In genomic region chrX:39756086-39756883, GRCh38 we compare ENCODE assay signal across 12 cellular contexts.
A peak's percentile ranks its signal among the peaks of the same experiment; 100 is the strongest.
DNase-seq lines count a peak whose midpoint lies in the region; ATAC-seq, FAIRE-seq and TF ChIP-seq lines count a peak whose summit lies in the region.
"Had no signal": no experiment of that assay in that cellular context is flagged by ENCODE, and none has a peak within 500 bp of the region (broad histone marks: within the 10 kb centered on the region; RNA-seq: fewer than 3 reads in every experiment).

No MANE protein-coding gene starts in this region.

- H3K9me3 ChIP-seq in A549 (no peaks in the 10 kb centered on the region), OCI-LY7 (ENCODE audit: low read length) (no peaks in the 10 kb centered on the region), esophagus (ENCODE audit: control insufficient read depth in 2 of 2, insufficient read depth in 1 of 2, low read depth in 1 of 2, low read length in 1 of 2) (no peaks in the 10 kb centered on the region)

- H3K27ac Mint-ChIP-seq in osteocyte (ENCODE audit: unreplicated experiment) = peak overlapping the region; percentile 84
- H3K27ac Mint-ChIP-seq: activated CD4-positive, alpha-beta T cell treated with anti-CD3 and anti-CD28 coated beads, Interleukin-2, amount 10 ng/mL, durations not matched to agents 24 days and 14 days; T-cell had no signal

- H3K4me1 Mint-ChIP-seq in osteocyte (ENCODE audit: unreplicated experiment) = peaks cover 76% of the 10 kb centered on the region

- no peak for TF ChIP-seq POLR2A in A549 (IDR thresholded peaks at IDR 0.05; ENCODE audit: low read length)

- peaks cover 3% of the 10 kb centered on the region for H3K9me3 Mint-ChIP-seq in osteocyte (ENCODE audit: unreplicated experiment)
- H3K9me3 Mint-ChIP-seq: activated CD4-positive, alpha-beta T cell treated with anti-CD3 and anti-CD28 coated beads, Interleukin-2, amount 10 ng/mL, durations not matched to agents 24 days and 14 days; T-cell had no signal

- H3K4me2 ChIP-seq in A549 (peak overlapping the region; percentile 78), OCI-LY7 (ENCODE audit: low read length) (peak overlapping the region; percentile 58)

- intact Hi-C loops in OCI-LY7 (cut with micrococcal nuclease; ENCODE audit: unreplicated experiment) = no loop called here

- no peaks in the 10 kb centered on the region for H3K27me3 Mint-ChIP-seq in osteocyte (ENCODE audit: unreplicated experiment)
- H3K27me3 Mint-ChIP-seq: activated CD4-positive, alpha-beta T cell treated with anti-CD3 and anti-CD28 coated beads, Interleukin-2, amount 10 ng/mL, durations not matched to agents 24 days and 14 days; T-cell had no signal

- peak overlapping the region; percentile 96; the same call in 1 of the 2 replicates for H2AFZ ChIP-seq in OCI-LY7 (ENCODE audit: low read length)

- H3K36me3 Mint-ChIP-seq in osteocyte (ENCODE audit: unreplicated experiment) = no peaks in the 10 kb centered on the region
- H3K36me3 Mint-ChIP-seq: T-cell had no signal

- H3K79me2 ChIP-seq in OCI-LY7 (ENCODE audit: insufficient read depth, low read depth, low read length) = no peaks in the 10 kb centered on the region

- no peak for FAIRE-seq in A549 (lab: Jason Lieb, UNC)
- no peak for FAIRE-seq in HTR-8/SVneo (lab: Jason Lieb, UNC)
- FAIRE-seq: bronchial epithelial cell had no signal

- H3K9me2 ChIP-seq in OCI-LY7 (ENCODE audit: insufficient read depth, low read length) = no peaks in the 10 kb centered on the region

- CTCF ChIA-PET in A549 (lab: Yijun Ruan, JAX) = interaction anchor here (0.7 to 1.2 kb wide), 2 partner anchors 13 to 116 kb away, joined by 3 to 7 read pairs; no protein-coding TSS in a partner anchor
- CTCF ChIA-PET in OCI-LY7 (lab: Charles Lee; ENCODE audit: unreplicated experiment) = interaction anchor here (0.5 to 0.6 kb wide), 2 partner anchors 19 to 392 kb away, joined by 3 to 5 read pairs; no protein-coding TSS in a partner anchor

- no peaks in the 10 kb centered on the region for H4K20me1 ChIP-seq in OCI-LY7 (ENCODE audit: insufficient read depth, low read length)

- 33% methylated on average over 15 of the region's 18 CpGs for WGBS in A549 (ENCODE audit: missing lambda C conversion rate)
- 54 to 67% methylated on average over 18 of the region's 18 CpGs for WGBS in esophagus, 2 donors

- POLR2A ChIA-PET in A549 (lab: Yijun Ruan, JAX) (no interaction called here), OCI-LY7 (lab: Charles Lee) (interaction anchor here (0.8 to 1.2 kb wide), 2 partner anchors 8 to 12 kb away, joined by 3 to 4 read pairs; no protein-coding TSS in a partner anchor)

- H3K4me1 ChIP-seq in A549 (peaks cover 85% of the 10 kb centered on the region), OCI-LY7 (ENCODE audit: insufficient read depth, low read length, poor library complexity, severe bottlenecking) (peaks cover 65% of the 10 kb centered on the region), esophagus (ENCODE audit: control insufficient read depth in 2 of 2, insufficient read depth in 2 of 2, low read length in 1 of 2) (peaks cover 0 to 10% of the 10 kb centered on the region in 2 donors)

- peak overlapping the region; percentile 99 for H3K27ac ChIP-seq in A549
- peak overlapping the region; percentile 70 for H3K27ac ChIP-seq in OCI-LY7 (ENCODE audit: low read depth, low read length, poor library complexity, severe bottlenecking)
- H3K27ac ChIP-seq in esophagus (ENCODE audit: low read depth in 2 of 2, low read length in 1 of 2) = peak overlapping the region; percentile 11 to 38

- DNase-seq in A549 (ENCODE audit: low read depth in 1 of 2, low spot score in 1 of 2) = peak in 1 of 2 experiments; percentile 35
- no peak for DNase-seq in OCI-LY7 (ENCODE audit: low spot score)
- no peak for DNase-seq in osteocyte (ENCODE audit: extremely low spot score, unreplicated experiment)
- no peak for DNase-seq in HTR-8/SVneo (ENCODE audit: insufficient read length, low spot score)
- DNase-seq: activated CD4-positive, alpha-beta T cell treated with anti-CD3 and anti-CD28 coated beads, Interleukin-2, amount 10 ng/mL, durations not matched to agents 24 days and 14 days; H7; T-cell had no signal

- peak overlapping the region; percentile 22 for H3K4me3 Mint-ChIP-seq in osteocyte (ENCODE audit: unreplicated experiment)
- H3K4me3 Mint-ChIP-seq: activated CD4-positive, alpha-beta T cell treated with anti-CD3 and anti-CD28 coated beads, Interleukin-2, amount 10 ng/mL, durations not matched to agents 24 days and 14 days; T-cell had no signal

- no peak for TF ChIP-seq EP300 in A549 (IDR thresholded peaks at IDR 0.05)

- TF ChIP-seq RAD21 in A549 (conservative IDR thresholded peaks at IDR 0.05 in 1 of 2, IDR thresholded peaks at IDR 0.05 in 1 of 2) = no peak

- H3K36me3 ChIP-seq in OCI-LY7 (ENCODE audit: insufficient read depth, low read length) = no peaks in the 10 kb centered on the region
- H3K36me3 ChIP-seq in esophagus (ENCODE audit: control insufficient read depth in 2 of 2, insufficient read depth in 2 of 2, low read length in 1 of 2) = no peaks in the 10 kb centered on the region

- no peaks in the 10 kb centered on the region for H3K27me3 ChIP-seq in esophagus (ENCODE audit: control insufficient read depth in 1 of 2, insufficient read depth in 2 of 2, low read length in 2 of 2)

- TF ChIP-seq CTCF in A549 (IDR thresholded peaks at IDR 0.05) (no peak), OCI-LY7 (conservative IDR thresholded peaks at IDR 0.05; ENCODE audit: low read length) (no peak), osteocyte (IDR thresholded peaks at IDR 0.05) (no peak)

- BruUV-seq in OCI-LY7 (replicated peaks; lab: Mats Ljungman, UMichigan) = no TSS peak

- peak; percentile 17 to 34; a peak in 4 of 6 replicates for ATAC-seq in A549
- ATAC-seq in GM21576 (IDR thresholded peaks at IDR 0.05; ENCODE audit: unreplicated experiment) = no peak
- ATAC-seq in GM19035 (IDR thresholded peaks at IDR 0.05; ENCODE audit: unreplicated experiment) = no peak
- no peak for ATAC-seq in GM21529 (IDR thresholded peaks at IDR 0.05; ENCODE audit: unreplicated experiment)
- ATAC-seq: T-cell had no signal

- H3K4me3 ChIP-seq in A549 (0 out of 3 replicates have a peak overlapping the region, but pooled peaks have one; percentile 7), OCI-LY7 (ENCODE audit: low read depth, low read length, poor library complexity, severe bottlenecking) (no peak overlapping the region), esophagus (ENCODE audit: low read depth in 1 of 2, low read length in 2 of 2) (no peak overlapping the region)

TF ChIP-seq in A549, 52 proteins besides CTCF, POLR2A, EP300 and RAD21:
- no peak for TF ChIP-seq HOXB5 (CRISPR knock-in tag; IDR thresholded peaks at IDR 0.05)
- peak in 1 of 2 experiments; percentile 47; a peak in 1 of 5 replicates for TF ChIP-seq JUN (IDR thresholded peaks at IDR 0.05)
TF ChIP-seq in A549: peak in this region for 1.

Comparison
In these comparisons a context has a peak if more than half of its experiments do, and no peak if none do; other contexts are left out.
1. ATAC-seq: peak in A549 (2 of 2); none in GM21576 (single experiment), GM19035 (single experiment) and GM21529 (single experiment).
2. H3K27ac ChIP-seq: peak in every context shown above with its lines; median percentile 99 in A549; 70 in OCI-LY7; 24 in esophagus.